ENCODE assay signal across 1 cellular context in genomic region chr5:92977766-92978555, GRCh38.
TF ChIP-seq lines count a peak whose summit lies in the region.

No MANE protein-coding gene starts in this region.

TF ChIP-seq in GM23338, 12 proteins besides CTCF, POLR2A, EP300 and RAD21:
- TF ChIP-seq EZH2 (IDR thresholded peaks at IDR 0.05; ENCODE audit: low read depth, unreplicated experiment) (no peak), ZNF114 (CRISPR knock-in tag; IDR thresholded peaks at IDR 0.05) (no peak), ETS1 (IDR thresholded peaks at IDR 0.05) (no peak), CREB1 (CRISPR knock-in tag; IDR thresholded peaks at IDR 0.05; ENCODE audit: low read depth) (no peak), NANOG (IDR thresholded peaks at IDR 0.05; ENCODE audit: borderline replicate concordance) (no peak), EZH2phosphoT487 (IDR thresholded peaks at IDR 0.05; ENCODE audit: unreplicated experiment) (no peak), ZNF331 (CRISPR knock-in tag; IDR thresholded peaks at IDR 0.05; ENCODE audit: low read depth) (no peak), POLR2AphosphoS5 (IDR thresholded peaks at IDR 0.05; ENCODE audit: low read depth) (no peak), JUNB (IDR thresholded peaks at IDR 0.05; ENCODE audit: unreplicated experiment) (no peak)
- TF ChIP-seq, protein P1, sequence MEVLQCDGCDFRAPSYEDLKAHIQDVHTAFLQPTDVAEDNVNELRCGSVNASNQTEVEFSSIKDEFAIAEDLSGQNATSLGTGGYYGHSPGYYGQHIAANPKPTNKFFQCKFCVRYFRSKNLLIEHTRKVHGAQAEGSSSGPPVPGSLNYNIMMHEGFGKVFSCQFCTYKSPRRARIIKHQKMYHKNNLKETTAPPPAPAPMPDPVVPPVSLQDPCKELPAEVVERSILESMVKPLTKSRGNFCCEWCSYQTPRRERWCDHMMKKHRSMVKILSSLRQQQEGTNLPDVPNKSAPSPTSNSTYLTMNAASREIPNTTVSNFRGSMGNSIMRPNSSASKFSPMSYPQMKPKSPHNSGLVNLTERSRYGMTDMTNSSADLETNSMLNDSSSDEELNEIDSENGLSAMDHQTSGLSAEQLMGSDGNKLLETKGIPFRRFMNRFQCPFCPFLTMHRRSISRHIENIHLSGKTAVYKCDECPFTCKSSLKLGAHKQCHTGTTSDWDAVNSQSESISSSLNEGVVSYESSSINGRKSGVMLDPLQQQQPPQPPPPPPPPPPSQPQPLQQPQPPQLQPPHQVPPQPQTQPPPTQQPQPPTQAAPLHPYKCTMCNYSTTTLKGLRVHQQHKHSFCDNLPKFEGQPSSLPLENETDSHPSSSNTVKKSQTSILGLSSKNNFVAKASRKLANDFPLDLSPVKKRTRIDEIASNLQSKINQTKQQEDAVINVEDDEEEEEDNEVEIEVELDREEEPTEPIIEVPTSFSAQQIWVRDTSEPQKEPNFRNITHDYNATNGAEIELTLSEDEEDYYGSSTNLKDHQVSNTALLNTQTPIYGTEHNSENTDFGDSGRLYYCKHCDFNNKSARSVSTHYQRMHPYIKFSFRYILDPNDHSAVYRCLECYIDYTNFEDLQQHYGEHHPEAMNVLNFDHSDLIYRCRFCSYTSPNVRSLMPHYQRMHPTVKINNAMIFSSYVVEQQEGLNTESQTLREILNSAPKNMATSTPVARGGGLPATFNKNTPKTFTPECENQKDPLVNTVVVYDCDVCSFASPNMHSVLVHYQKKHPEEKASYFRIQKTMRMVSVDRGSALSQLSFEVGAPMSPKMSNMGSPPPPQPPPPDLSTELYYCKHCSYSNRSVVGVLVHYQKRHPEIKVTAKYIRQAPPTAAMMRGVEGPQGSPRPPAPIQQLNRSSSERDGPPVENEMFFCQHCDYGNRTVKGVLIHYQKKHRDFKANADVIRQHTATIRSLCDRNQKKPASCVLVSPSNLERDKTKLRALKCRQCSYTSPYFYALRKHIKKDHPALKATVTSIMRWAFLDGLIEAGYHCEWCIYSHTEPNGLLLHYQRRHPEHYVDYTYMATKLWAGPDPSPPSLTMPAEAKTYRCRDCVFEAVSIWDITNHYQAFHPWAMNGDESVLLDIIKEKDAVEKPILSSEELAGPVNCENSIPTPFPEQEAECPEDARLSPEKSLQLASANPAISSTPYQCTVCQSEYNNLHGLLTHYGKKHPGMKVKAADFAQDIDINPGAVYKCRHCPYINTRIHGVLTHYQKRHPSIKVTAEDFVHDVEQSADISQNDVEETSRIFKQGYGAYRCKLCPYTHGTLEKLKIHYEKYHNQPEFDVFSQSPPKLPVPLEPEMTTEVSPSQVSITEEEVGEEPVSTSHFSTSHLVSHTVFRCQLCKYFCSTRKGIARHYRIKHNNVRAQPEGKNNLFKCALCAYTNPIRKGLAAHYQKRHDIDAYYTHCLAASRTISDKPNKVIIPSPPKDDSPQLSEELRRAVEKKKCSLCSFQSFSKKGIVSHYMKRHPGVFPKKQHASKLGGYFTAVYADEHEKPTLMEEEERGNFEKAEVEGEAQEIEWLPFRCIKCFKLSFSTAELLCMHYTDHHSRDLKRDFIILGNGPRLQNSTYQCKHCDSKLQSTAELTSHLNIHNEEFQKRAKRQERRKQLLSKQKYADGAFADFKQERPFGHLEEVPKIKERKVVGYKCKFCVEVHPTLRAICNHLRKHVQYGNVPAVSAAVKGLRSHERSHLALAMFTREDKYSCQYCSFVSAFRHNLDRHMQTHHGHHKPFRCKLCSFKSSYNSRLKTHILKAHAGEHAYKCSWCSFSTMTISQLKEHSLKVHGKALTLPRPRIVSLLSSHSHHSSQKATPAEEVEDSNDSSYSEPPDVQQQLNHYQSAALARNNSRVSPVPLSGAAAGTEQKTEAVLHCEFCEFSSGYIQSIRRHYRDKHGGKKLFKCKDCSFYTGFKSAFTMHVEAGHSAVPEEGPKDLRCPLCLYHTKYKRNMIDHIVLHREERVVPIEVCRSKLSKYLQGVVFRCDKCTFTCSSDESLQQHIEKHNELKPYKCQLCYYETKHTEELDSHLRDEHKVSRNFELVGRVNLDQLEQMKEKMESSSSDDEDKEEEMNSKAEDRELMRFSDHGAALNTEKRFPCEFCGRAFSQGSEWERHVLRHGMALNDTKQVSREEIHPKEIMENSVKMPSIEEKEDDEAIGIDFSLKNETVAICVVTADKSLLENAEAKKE (CRISPR knock-in tag; IDR thresholded peaks at IDR 0.05): no peak
- TF ChIP-seq, protein P2, sequence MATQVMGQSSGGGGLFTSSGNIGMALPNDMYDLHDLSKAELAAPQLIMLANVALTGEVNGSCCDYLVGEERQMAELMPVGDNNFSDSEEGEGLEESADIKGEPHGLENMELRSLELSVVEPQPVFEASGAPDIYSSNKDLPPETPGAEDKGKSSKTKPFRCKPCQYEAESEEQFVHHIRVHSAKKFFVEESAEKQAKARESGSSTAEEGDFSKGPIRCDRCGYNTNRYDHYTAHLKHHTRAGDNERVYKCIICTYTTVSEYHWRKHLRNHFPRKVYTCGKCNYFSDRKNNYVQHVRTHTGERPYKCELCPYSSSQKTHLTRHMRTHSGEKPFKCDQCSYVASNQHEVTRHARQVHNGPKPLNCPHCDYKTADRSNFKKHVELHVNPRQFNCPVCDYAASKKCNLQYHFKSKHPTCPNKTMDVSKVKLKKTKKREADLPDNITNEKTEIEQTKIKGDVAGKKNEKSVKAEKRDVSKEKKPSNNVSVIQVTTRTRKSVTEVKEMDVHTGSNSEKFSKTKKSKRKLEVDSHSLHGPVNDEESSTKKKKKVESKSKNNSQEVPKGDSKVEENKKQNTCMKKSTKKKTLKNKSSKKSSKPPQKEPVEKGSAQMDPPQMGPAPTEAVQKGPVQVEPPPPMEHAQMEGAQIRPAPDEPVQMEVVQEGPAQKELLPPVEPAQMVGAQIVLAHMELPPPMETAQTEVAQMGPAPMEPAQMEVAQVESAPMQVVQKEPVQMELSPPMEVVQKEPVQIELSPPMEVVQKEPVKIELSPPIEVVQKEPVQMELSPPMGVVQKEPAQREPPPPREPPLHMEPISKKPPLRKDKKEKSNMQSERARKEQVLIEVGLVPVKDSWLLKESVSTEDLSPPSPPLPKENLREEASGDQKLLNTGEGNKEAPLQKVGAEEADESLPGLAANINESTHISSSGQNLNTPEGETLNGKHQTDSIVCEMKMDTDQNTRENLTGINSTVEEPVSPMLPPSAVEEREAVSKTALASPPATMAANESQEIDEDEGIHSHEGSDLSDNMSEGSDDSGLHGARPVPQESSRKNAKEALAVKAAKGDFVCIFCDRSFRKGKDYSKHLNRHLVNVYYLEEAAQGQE (IDR thresholded peaks at IDR 0.05; ENCODE audit: unreplicated experiment): no peak
